ENCODE assay signal across 22 cellular contexts in genomic region chr2:28693223-28693622, GRCh38. TPM values are rescaled to one million over a fixed set of nuclear protein-coding genes. Genes with fewer than 3 reads are reported as not detected.
A peak's percentile ranks its signal among the peaks of the same experiment; 100 is the strongest.
DNase-seq lines count a peak whose midpoint lies in the region; ATAC-seq, FAIRE-seq and TF ChIP-seq lines count a peak whose summit lies in the region.
"Had no signal": no experiment of that assay in that cellular context is flagged by ENCODE, and none has a peak within 500 bp of the region (broad histone marks: within the 10 kb centered on the region; RNA-seq: fewer than 3 reads in every experiment).

No MANE protein-coding gene starts in this region.

- BruUV-seq in Calu3 (replicated peaks; lab: Mats Ljungman, UMichigan) = no TSS peak

- H3K36me3 ChIP-seq in cardiac muscle cell = no peaks in the 10 kb centered on the region
- no peaks in the 10 kb centered on the region for H3K36me3 ChIP-seq in uterus

- no peaks in the 10 kb centered on the region for H3K9me3 ChIP-seq in cardiac muscle cell (ENCODE audit: low read depth)
- H3K9me3 ChIP-seq in uterus = no peaks in the 10 kb centered on the region
- H3K9me3 ChIP-seq: A549 had no signal

- H3K36me3 Mint-ChIP-seq in nephron progenitor cell (ENCODE audit: low read depth) (no peaks in the 10 kb centered on the region), Calu3 (ENCODE audit: insufficient read depth, unreplicated experiment) (no peaks in the 10 kb centered on the region)
- H3K36me3 Mint-ChIP-seq: CD4-positive, alpha-beta memory T cell had no signal

- TF ChIP-seq CTCF in cardiac muscle cell (IDR thresholded peaks at IDR 0.05; ENCODE audit: low read depth, low read length) = no peak
- no peak for TF ChIP-seq CTCF in nephron progenitor cell (IDR thresholded peaks at IDR 0.05)
- no peak for TF ChIP-seq CTCF in uterus (IDR thresholded peaks at IDR 0.05)
- TF ChIP-seq CTCF in Calu3 (IDR thresholded peaks at IDR 0.05; ENCODE audit: unreplicated experiment) = no peak

- FAIRE-seq in GM12892 (lab: Jason Lieb, UNC) = no peak
- FAIRE-seq: A549, G401.6, H1 had no signal

- H3K4me1 ChIP-seq in cardiac muscle cell (ENCODE audit: low read depth) = peaks cover 29% of the 10 kb centered on the region
- H3K4me1 ChIP-seq in uterus = peaks cover 0 to 5% of the 10 kb centered on the region in 2 donors

- TF ChIP-seq POLR2A in uterus (IDR thresholded peaks at IDR 0.05) (no peak), GM12892 (IDR thresholded peaks at IDR 0.05; ENCODE audit: low read depth, low read length) (no peak)

- H3K27me3 Mint-ChIP-seq in nephron progenitor cell (ENCODE audit: low read depth, poor library complexity) = peaks cover 13% of the 10 kb centered on the region
- H3K27me3 Mint-ChIP-seq in Calu3 (ENCODE audit: unreplicated experiment) = no peaks in the 10 kb centered on the region
- H3K27me3 Mint-ChIP-seq: CD4-positive, alpha-beta memory T cell had no signal

- DNase-seq in cardiac muscle cell (ENCODE audit: low read depth in 1 of 2, low spot score in 1 of 2) (no peak), left cardiac atrium (no peak), left kidney (ENCODE audit: low read depth, low spot score) (peak; percentile 35), nephron progenitor cell (no peak), uterus (no peak), GM12892 (ENCODE audit: insufficient read length) (no peak), Calu3 (no peak)
- DNase-seq: AML-193; C1 segment of cervical spinal cord; CD4-positive, alpha-beta memory T cell; COR-L47; HCEC 1CT; NCI-H1048; NCI-H1436; NCI-H187; NCI-H2081 treated with DMSO at 0.1 percent for 48 hours; NCI-H526 treated with DMSO at 0.1 percent for 48 hours; PC-9; SHP77 had no signal

- H3K27ac ChIP-seq in cardiac muscle cell (peak overlapping the region; percentile 93), uterus (peak overlapping the region; percentile 82 to 88)
- H3K27ac ChIP-seq: PC-9 had no signal

- no peaks in the 10 kb centered on the region for H3K9me3 Mint-ChIP-seq in nephron progenitor cell
- no peaks in the 10 kb centered on the region for H3K9me3 Mint-ChIP-seq in Calu3 (ENCODE audit: low read depth, unreplicated experiment)

- no peak for ATAC-seq in left cardiac atrium
- ATAC-seq: A549 had no signal

- CTCF ChIA-PET in Calu3 (lab: Charles Lee) = no interaction called here

- peak overlapping the region; percentile 21 for H3K27ac Mint-ChIP-seq in nephron progenitor cell
- H3K27ac Mint-ChIP-seq in Calu3 (ENCODE audit: unreplicated experiment) = no peak overlapping the region

- intact Hi-C loops in left cardiac atrium (cut with DNase I) = no loop called here
- intact Hi-C loops in uterus (cut with DNase I; ENCODE audit: low total_unique reads) = no loop called here
- intact Hi-C loops in Calu3 (cut with micrococcal nuclease; ENCODE audit: unreplicated experiment) = no loop called here

- H3K27me3 ChIP-seq in cardiac muscle cell (no peaks in the 10 kb centered on the region), uterus (no peaks in the 10 kb centered on the region)

- H3K4me1 Mint-ChIP-seq in nephron progenitor cell = peaks cover 77% of the 10 kb centered on the region
- H3K4me1 Mint-ChIP-seq in Calu3 (ENCODE audit: low read depth, unreplicated experiment) = peaks cover 17% of the 10 kb centered on the region

- H3K4me3 ChIP-seq in cardiac muscle cell (no peak overlapping the region), uterus (no peak overlapping the region)
- H3K4me3 ChIP-seq: A549, PC-9 had no signal

- H3K4me3 Mint-ChIP-seq in nephron progenitor cell (peak overlapping the region; percentile 19), Calu3 (ENCODE audit: low read depth, unreplicated experiment) (no peak overlapping the region)
- H3K4me3 Mint-ChIP-seq: CD4-positive, alpha-beta memory T cell had no signal

RNA-seq across cellular contexts. Expression of gene PPP1CB, which starts 58.4 kb away (rescaled TPM):
- 131 and 161 TPM in 2 replicates for total RNA-seq in cardiac muscle cell
- polyA plus RNA-seq in cardiac muscle cell = 140 and 198 TPM in 2 replicates
- 100 to 1,000 TPM; 260 to 326 TPM for total RNA-seq in left cardiac atrium
- total RNA-seq in uterus = 100 to 1,000 TPM; 366 to 610 (median 470) TPM
- 90.2 TPM for polyA plus RNA-seq in GM12892 (2012; ENCODE audit: missing spikeins)
- 218 and 235 TPM in 2 replicates for total RNA-seq in Calu3 (2022)
